In genomic region chr2:238744951-238745350, GRCh38 we compare ENCODE assay signal across 25 cellular contexts.
A peak's percentile ranks its signal among the peaks of the same experiment; 100 is the strongest.
DNase-seq lines count a peak whose midpoint lies in the region; ATAC-seq, FAIRE-seq and TF ChIP-seq lines count a peak whose summit lies in the region.
"Had no signal": no experiment of that assay in that cellular context is flagged by ENCODE, and none has a peak within 500 bp of the region (broad histone marks: within the 10 kb centered on the region; RNA-seq: fewer than 3 reads in every experiment).

No MANE protein-coding gene starts in this region.

- H3K4me2 ChIP-seq in H1 (ENCODE audit: insufficient read depth in 1 of 2, low read depth in 2 of 2, low read length in 2 of 2): no peak overlapping the region
- H3K4me2 ChIP-seq: BLaER1 had no signal

- no peak for TF ChIP-seq RAD21 in H1 (IDR thresholded peaks at IDR 0.05 in 1 of 2, conservative IDR thresholded peaks at IDR 0.05 in 1 of 2; ENCODE audit: low read depth in 2 of 2, low read length in 2 of 2)

- FAIRE-seq in H1 (lab: Jason Lieb, UNC) (no peak), pancreas (lab: Jason Lieb, UNC) (no peak)
- FAIRE-seq: A204.1, GM12878, GM12892, GM18507 had no signal

- H2BK20ac ChIP-seq in H1 (ENCODE audit: low read length): no peak overlapping the region

- H3K79me2 ChIP-seq in H1 (ENCODE audit: control insufficient read depth in 1 of 2, insufficient read depth in 2 of 2, low read length in 2 of 2): no peaks in the 10 kb centered on the region

- intact Hi-C loops in esophagus muscularis mucosa (cut with DNase I): no loop called here
- intact Hi-C loops in aorta (cut with DNase I): no loop called here
- intact Hi-C loops in pancreas (cut with DNase I): no loop called here

- POLR2A ChIA-PET in H1 (lab: Charles Lee; ENCODE audit: partially characterized antibody): no interaction called here

- ATAC-seq in aorta (ENCODE audit: low FRiP score) (no peak), pancreas (no peak)
- ATAC-seq: GM12878 had no signal

- H3K9me3 ChIP-seq in H1 (ENCODE audit: insufficient read depth in 2 of 2, low read depth in 1 of 2, low read length in 1 of 2): peaks cover 2 to 8% of the 10 kb centered on the region in 2 experiments; a peak in 2 of 4 replicates
- peaks cover 0 to 5% (median 2%) of the 10 kb centered on the region in 4 donors for H3K9me3 ChIP-seq in esophagus muscularis mucosa
- no peaks in the 10 kb centered on the region for H3K9me3 ChIP-seq in aorta (ENCODE audit: control insufficient read depth, low read length)
- no peaks in the 10 kb centered on the region for H3K9me3 ChIP-seq in pancreas
- H3K9me3 ChIP-seq: BE2C had no signal

- H2BK120ac ChIP-seq in H1 (replicated peaks; ENCODE audit: low read depth, low read length): no peak overlapping the region

- H3K23me2 ChIP-seq in H1 (ENCODE audit: low read depth, low read length): no peaks in the 10 kb centered on the region

- H3K4me1 ChIP-seq in H1 (replicated peaks in 1 of 4; ENCODE audit: control insufficient read depth in 3 of 4, insufficient read depth in 4 of 4, low read length in 3 of 4) (no peaks in the 10 kb centered on the region), esophagus muscularis mucosa (no peaks in the 10 kb centered on the region), aorta (ENCODE audit: control insufficient read depth in 1 of 2, insufficient read depth in 2 of 2, low read length in 2 of 2) (no peaks in the 10 kb centered on the region), pancreas (no peaks in the 10 kb centered on the region)
- H3K4me1 ChIP-seq: BE2C, BLaER1 had no signal

- peaks cover 0 to 2% of the 10 kb centered on the region in 2 experiments for H4K20me1 ChIP-seq in H1 (replicated peaks in 1 of 2; ENCODE audit: control insufficient read depth in 1 of 2, insufficient read depth in 2 of 2, low read length in 2 of 2)
- H4K20me1 ChIP-seq: BLaER1 had no signal

- no peak overlapping the region for H2BK12ac ChIP-seq in H1 (ENCODE audit: low read depth, low read length)

- H3K36me3 ChIP-seq in H1 (ENCODE audit: control insufficient read depth in 2 of 4, insufficient read depth in 4 of 4, low read length in 3 of 4) (no peaks in the 10 kb centered on the region), esophagus muscularis mucosa (no peaks in the 10 kb centered on the region), aorta (ENCODE audit: control insufficient read depth in 1 of 2, insufficient read depth in 2 of 2, low read length in 1 of 2) (no peaks in the 10 kb centered on the region), pancreas (no peaks in the 10 kb centered on the region)
- H3K36me3 ChIP-seq: BE2C, BLaER1 had no signal

- H2AFZ ChIP-seq in H1 (ENCODE audit: low read length): no peak overlapping the region

- no peak overlapping the region for H4K91ac ChIP-seq in H1 (replicated peaks; ENCODE audit: insufficient read length, low read length)

- H3K79me1 ChIP-seq in H1 (ENCODE audit: low read depth, low read length): no peaks in the 10 kb centered on the region

- no peak overlapping the region for H3K23ac ChIP-seq in H1 (ENCODE audit: insufficient read length)

- no peak for TF ChIP-seq EP300 in H1 (IDR thresholded peaks at IDR 0.05; ENCODE audit: borderline replicate concordance in 1 of 2, low read depth in 2 of 2, low read length in 2 of 2)
- TF ChIP-seq EP300 in esophagus muscularis mucosa (IDR thresholded peaks at IDR 0.05): no peak

- H3K27ac ChIP-seq in H1 (ENCODE audit: low read depth, low read length) (no peak overlapping the region), esophagus muscularis mucosa (replicated peaks in 1 of 4) (no peak overlapping the region), aorta (ENCODE audit: low read depth in 1 of 2, low read length in 2 of 2) (no peak overlapping the region), pancreas (no peak overlapping the region)
- H3K27ac ChIP-seq: BLaER1 had no signal

- no peak overlapping the region for H3K14ac ChIP-seq in H1 (ENCODE audit: insufficient read length)

- TF ChIP-seq CTCF in H1 (IDR thresholded peaks at IDR 0.05; ENCODE audit: control extremely low read depth in 1 of 3, insufficient read depth in 1 of 3, low read depth in 1 of 3, low read length in 3 of 3) (no peak), esophagus muscularis mucosa (IDR thresholded peaks at IDR 0.05) (no peak), pancreas (IDR thresholded peaks at IDR 0.05) (no peak)

- no peak for DNase-seq in H1 (ENCODE audit: low read depth in 1 of 2, low spot score in 2 of 2)
- peak; percentile 57 for DNase-seq in esophagus muscularis mucosa (ENCODE audit: extremely low spot score)
- peak; percentile 81 for DNase-seq in mesenteric fat pad (ENCODE audit: low spot score)
- DNase-seq in aorta: no peak
- DNase-seq in pancreas: no peak
- DNase-seq: 8988T; ACHN; BE2C; C1 segment of cervical spinal cord; CD4-positive, alpha-beta memory T cell; CD4-positive, CD25-positive, alpha-beta regulatory T cell; CD8-positive, alpha-beta memory T cell; COR-L47; DMS 273 treated with DMSO at 0.1 percent for 48 hours; DMS153; DMS53; DMS79; DND-41; EL; GDM1 had no signal

- no peak overlapping the region for H3K9ac ChIP-seq in H1 (replicated peaks in 1 of 4; ENCODE audit: extremely low read depth in 1 of 4, low read depth in 3 of 4, low read length in 3 of 4)
- H3K9ac ChIP-seq: BLaER1 had no signal

- no peak overlapping the region for H2AK5ac ChIP-seq in H1 (ENCODE audit: low read depth, low read length)

- H2BK15ac ChIP-seq in H1 (ENCODE audit: low read length): no peak overlapping the region

- peak overlapping the region; percentile 8; the same call in 1 of the 2 replicates for H4K8ac ChIP-seq in H1 (ENCODE audit: extremely low read depth, insufficient read depth, low read length)

- H3K4me3 ChIP-seq in H1 (ENCODE audit: extremely low read depth in 1 of 4, insufficient read depth in 2 of 4, low read depth in 3 of 4, low read length in 4 of 4) (no peak overlapping the region), esophagus muscularis mucosa (no peak overlapping the region), aorta (ENCODE audit: low read length in 2 of 2) (no peak overlapping the region), pancreas (no peak overlapping the region)
- H3K4me3 ChIP-seq: BLaER1, GM12878 had no signal

- no peak overlapping the region for H2BK5ac ChIP-seq in H1 (ENCODE audit: low read depth, low read length)

- H3K27me3 ChIP-seq in H1 (replicated peaks in 1 of 4; ENCODE audit: control insufficient read depth in 3 of 4, extremely low read depth in 1 of 4, insufficient read depth in 3 of 4, low read length in 3 of 4): no peaks in the 10 kb centered on the region
- no peaks in the 10 kb centered on the region for H3K27me3 ChIP-seq in esophagus muscularis mucosa
- no peaks in the 10 kb centered on the region for H3K27me3 ChIP-seq in aorta (ENCODE audit: control insufficient read depth in 1 of 2, insufficient read depth in 2 of 2, low read length in 1 of 2)
- no peaks in the 10 kb centered on the region for H3K27me3 ChIP-seq in pancreas
- H3K27me3 ChIP-seq: BE2C, BLaER1 had no signal

- no peak overlapping the region for H3K4ac ChIP-seq in H1 (replicated peaks; ENCODE audit: insufficient read length, low read depth, low read length)

- no peak overlapping the region for H4K5ac ChIP-seq in H1 (ENCODE audit: insufficient read length, low read depth, low read length)

- 88% methylated on average over 6 of the region's 13 CpGs; no CpG with 5 or more reads in 1 of the 2 experiments for WGBS in H1 (ENCODE audit: extremely low coverage in 1 of 2, insufficient coverage in 1 of 2, insufficient read length in 1 of 2, insufficient replicate concordance in 2 of 2, low coverage in 1 of 2, low lambda C conversion rate in 2 of 2, missing lambda C conversion rate in 1 of 2), 2 experiments
- 99% methylated on average over 11 of the region's 13 CpGs for WGBS in esophagus muscularis mucosa
- WGBS in aorta, 2 donors: 93 to 95% methylated on average over 13 of the region's 13 CpGs
- 74 to 84% methylated on average over 13 of the region's 13 CpGs for WGBS in pancreas, 2 donors

- no peak overlapping the region for H3K56ac ChIP-seq in H1 (replicated peaks; ENCODE audit: insufficient read length, low read depth, low read length)

- no peak overlapping the region for H3K18ac ChIP-seq in H1 (ENCODE audit: extremely low read depth, low read length)

- no peak for TF ChIP-seq POLR2A in H1 (IDR thresholded peaks at IDR 0.05; ENCODE audit: control extremely low read depth in 1 of 2, low read depth in 2 of 2, low read length in 2 of 2)
- no peak for TF ChIP-seq POLR2A in esophagus muscularis mucosa (IDR thresholded peaks at IDR 0.05; ENCODE audit: low read depth)

- CTCF ChIA-PET in H1 (lab: Charles Lee; ENCODE audit: partially characterized antibody): no interaction called here

TF ChIP-seq in H1, 55 proteins besides CTCF, POLR2A, EP300 and RAD21 (continues in another document):
- no peak for TF ChIP-seq JUND (IDR thresholded peaks at IDR 0.05; ENCODE audit: low read length)
- no peak for TF ChIP-seq SP2 (IDR thresholded peaks at IDR 0.05; ENCODE audit: low read length)
- no peak for TF ChIP-seq CREB1 (IDR thresholded peaks at IDR 0.05)
- no peak for TF ChIP-seq USF2 (IDR thresholded peaks at IDR 0.05; ENCODE audit: low read length)

Comparison
In these comparisons a context has a peak if more than half of its experiments do, and no peak if none do; other contexts are left out.
1. DNase-seq: peak in esophagus muscularis mucosa (single experiment) and mesenteric fat pad (single experiment); none in H1 (0 of 2), aorta (0 of 2) and pancreas (0 of 6).